ENCODE assay signal across 12 cellular contexts in the genomic region with DNA sequence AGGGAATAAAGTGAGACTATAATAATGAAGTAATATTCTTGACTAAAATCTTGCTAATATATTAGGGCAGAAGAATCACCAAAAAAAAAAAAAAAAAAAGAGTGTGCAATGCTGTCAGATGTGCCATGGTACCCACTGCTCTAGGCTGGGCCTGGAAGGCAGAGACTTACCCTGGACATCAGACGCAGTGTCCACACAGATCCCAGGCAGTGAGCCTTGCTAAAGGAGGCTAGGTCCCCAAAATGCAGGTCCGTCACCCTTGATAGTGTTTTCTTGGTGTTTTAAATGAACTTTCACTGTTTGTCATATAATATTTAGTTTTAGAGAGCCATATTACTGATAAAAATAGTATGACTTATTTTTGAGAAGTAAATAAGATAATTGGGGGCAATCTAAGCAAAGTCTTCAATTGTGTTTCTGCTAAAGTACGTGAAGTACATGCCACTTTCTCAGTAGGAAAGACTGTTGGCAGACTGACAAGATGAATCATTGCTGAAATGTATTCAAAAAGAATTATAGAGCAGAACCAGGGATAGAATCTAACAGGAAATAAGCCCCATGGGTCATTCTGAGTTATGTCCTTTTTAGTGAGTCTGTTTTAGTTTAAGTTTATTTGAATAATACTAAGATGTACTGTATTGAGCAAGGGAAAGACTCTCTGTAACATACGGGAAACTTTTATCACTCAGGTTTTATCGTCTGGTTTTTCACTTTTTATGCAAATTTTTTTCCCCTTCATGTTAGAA.
DNase-seq lines count a peak whose midpoint lies in the region; ATAC-seq and TF ChIP-seq lines count a peak whose summit lies in the region.
"Had no signal": no experiment of that assay in that cellular context is flagged by ENCODE, and none has a peak within 500 bp of the region (broad histone marks: within the 10 kb centered on the region; RNA-seq: fewer than 3 reads in every experiment).

No MANE protein-coding gene starts in this region.

- H3K27me3 ChIP-seq in right atrium auricular region: no peaks in the 10 kb centered on the region
- H3K27me3 ChIP-seq: vagina had no signal

- TF ChIP-seq CTCF in LNCaP clone FGC (IDR thresholded peaks at IDR 0.05; ENCODE audit: control insufficient read depth, extremely low read depth, insufficient read depth) (no peak), omental fat pad (IDR thresholded peaks at IDR 0.05) (no peak), right atrium auricular region (IDR thresholded peaks at IDR 0.05) (no peak)

- peak; percentile 50 for ATAC-seq in omental fat pad (ENCODE audit: low FRiP score)

- no peaks in the 10 kb centered on the region for H3K36me3 ChIP-seq in right atrium auricular region
- H3K36me3 ChIP-seq: vagina had no signal

- DNase-seq in ELR (ENCODE audit: low read depth) (peak; percentile 97), LNCaP clone FGC (ENCODE audit: low read depth) (peak; percentile 32), dedifferentiated amniotic fluid mesenchymal stem cell (ENCODE audit: extremely low spot score) (peak; percentile 90), omental fat pad (ENCODE audit: low spot score) (no peak), globus pallidus (ENCODE audit: low spot score) (no peak), right atrium auricular region (ENCODE audit: low spot score) (no peak)
- DNase-seq in NK-92 treated with Interleukin-12 subunit alpha and Interleukin-12 subunit beta, amount 100 ng/mL, for 24 hours (lab: John Stamatoyannopoulos, UW): no peak
- DNase-seq in activated effector memory CD4-positive, alpha-beta T cell treated with anti-CD3 and anti-CD28 coated beads, Interleukin-2, amount 50 U/mL, for 16 hours: no peak
- DNase-seq: activated naive CD4-positive, alpha-beta T cell; NCI-H2171 treated with DMSO at 0.1 percent for 48 hours had no signal

- no peak overlapping the region for H3K27ac ChIP-seq in right atrium auricular region
- H3K27ac ChIP-seq: vagina, VCaP had no signal

- H3K4me1 ChIP-seq in right atrium auricular region: peaks cover 0 to 11% of the 10 kb centered on the region in 2 donors

- no peak overlapping the region for H3K4me3 ChIP-seq in LNCaP clone FGC (ENCODE audit: low read depth, low read length)
- no peak overlapping the region for H3K4me3 ChIP-seq in right atrium auricular region
- H3K4me3 ChIP-seq: vagina had no signal

- no peaks in the 10 kb centered on the region for H3K9me3 ChIP-seq in right atrium auricular region
- H3K9me3 ChIP-seq: vagina had no signal

Comparison
In these comparisons a context has a peak if more than half of its experiments do, and no peak if none do; other contexts are left out.
1. DNase-seq: peak in ELR (single experiment), LNCaP clone FGC (single experiment) and dedifferentiated amniotic fluid mesenchymal stem cell (single experiment); none in omental fat pad (single experiment), globus pallidus (single experiment), NK-92 treated with Interleukin-12 subunit alpha and Interleukin-12 subunit beta, amount 100 ng/mL, for 24 hours (single experiment), activated effector memory CD4-positive, alpha-beta T cell treated with anti-CD3 and anti-CD28 coated beads, Interleukin-2, amount 50 U/mL, for 16 hours (single experiment) and right atrium auricular region (single experiment).